Comparison of ENCODE assay signal across 8 cellular contexts in genomic region chr12:32107376-32108267, GRCh38. TPM values are rescaled to one million over a fixed set of nuclear protein-coding genes. Genes with fewer than 3 reads are reported as not detected.
DNase-seq lines count a peak whose midpoint lies in the region; ATAC-seq, FAIRE-seq and TF ChIP-seq lines count a peak whose summit lies in the region.

No MANE protein-coding gene starts in this region.

- H3K27me3 Mint-ChIP-seq in T-cell: no peaks in the 10 kb centered on the region

- peaks cover 6% of the 10 kb centered on the region for H3K36me3 Mint-ChIP-seq in T-cell

- H3K27me3 ChIP-seq in K562 (ENCODE audit: control insufficient read depth in 2 of 2, insufficient read depth in 2 of 2, low read length in 2 of 2): no peaks in the 10 kb centered on the region

- peak overlapping the region; percentile 76 for H3K27ac ChIP-seq in K562 (ENCODE audit: extremely low read depth, low read depth, low read length)

- no peaks in the 10 kb centered on the region for H3K36me3 ChIP-seq in K562 (ENCODE audit: control insufficient read depth, insufficient read depth, low read length)

- intact Hi-C loops in K562 (cut with micrococcal nuclease): loop anchor here (5.0 kb wide), 1 partner anchor 200 kb away; no protein-coding TSS in a partner anchor

- H4K20me1 ChIP-seq in K562 (replicated peaks; ENCODE audit: control insufficient read depth, insufficient read depth, low read length): 0 out of 2 replicates have a peak, but pooled peaks cover 3% of the 10 kb centered on the region

- BruUV-seq in K562 (replicated peaks; lab: Mats Ljungman, UMichigan): TSS peak; percentile 69

- peak overlapping the region; percentile 95 for H3K4me2 ChIP-seq in K562 (ENCODE audit: insufficient read depth, low read length)

- H3K9me3 ChIP-seq in K562 (replicated peaks; ENCODE audit: control insufficient read depth, insufficient read depth, low read depth, low read length): no peaks in the 10 kb centered on the region

- in situ Hi-C loops in K562 (cut with MboI): no loop called here

- peak overlapping the region; percentile 94 for H2AFZ ChIP-seq in K562 (ENCODE audit: low read depth, low read length)

- POLR2A ChIA-PET in T-cell (lab: Charles Lee): interaction anchor here in 1 of 2 donors (0.9 kb wide), 1 partner anchor 34 kb away, joined by 3 read pairs; no protein-coding TSS in a partner anchor
- POLR2A ChIA-PET in K562 (lab: Yijun Ruan, JAX): interaction anchor here (0.5 to 1.1 kb wide), 7 partner anchors 16 to 455 kb away, joined by 3 to 4 read pairs (median 3); no protein-coding TSS in a partner anchor

- no peaks in the 10 kb centered on the region for H3K9me1 ChIP-seq in K562 (ENCODE audit: control insufficient read depth, insufficient read depth, low read length)

- CTCF ChIA-PET in T-cell (lab: Charles Lee) (interaction anchor here in 1 of 2 donors (0.9 to 1.1 kb wide), 3 partner anchors 27 to 648 kb away, joined by 3 to 4 read pairs (median 4); partner anchors contain the start of gene YARS2), K562 (lab: Yijun Ruan, JAX; ENCODE audit: low intra/inter-chr PET ratio) (no interaction called here)

- no peak for TF ChIP-seq RAD21 in K562 (CRISPR knock-in tag; conservative IDR thresholded peaks at IDR 0.05 in 1 of 2, IDR thresholded peaks at IDR 0.05 in 1 of 2)

- H3K9ac ChIP-seq in K562 (ENCODE audit: insufficient read depth in 1 of 2, low read depth in 2 of 2, low read length in 2 of 2): peak overlapping the region; percentile 71 to 96

- H3K27ac Mint-ChIP-seq in T-cell: peak overlapping the region; percentile 58 to 88

- H3K4me3 ChIP-seq in K562: peak overlapping the region; percentile 72

- ATAC-seq in HG03139 (IDR thresholded peaks at IDR 0.05; ENCODE audit: unreplicated experiment) (peak; percentile 7), T-cell (replicated peaks in 1 of 4) (peak; percentile 5 to 28 (median 14)), K562 (peak; percentile 25)

- peaks cover 21% of the 10 kb centered on the region in 2 experiments; a peak in 4 of 5 replicates for H3K4me1 ChIP-seq in K562 (replicated peaks in 1 of 2; ENCODE audit: control insufficient read depth in 2 of 2, insufficient read depth in 2 of 2, low read length in 2 of 2)

- TF ChIP-seq POLR2A in K562 (conservative IDR thresholded peaks at IDR 0.05): no peak

- H3K4me3 Mint-ChIP-seq in T-cell: peak overlapping the region; percentile 93 to 98 (median 94)

- H3K79me2 ChIP-seq in K562 (ENCODE audit: control insufficient read depth, insufficient read depth, low read length): peaks cover 27% of the 10 kb centered on the region

- TF ChIP-seq EP300 in K562 (IDR thresholded peaks at IDR 0.05; ENCODE audit: low read length): no peak

- peaks cover 27 to 33% (median 30%) of the 10 kb centered on the region in 3 donors for H3K4me1 Mint-ChIP-seq in T-cell

- peak; percentile 26 for FAIRE-seq in K562 (lab: Jason Lieb, UNC)

- peak; percentile 52 for DNase-seq in NCI-H1092 treated with DMSO at 0.1 percent for 48 hours (lab: John Stamatoyannopoulos, UW)
- no peak for DNase-seq in NCI-H1092 (lab: John Stamatoyannopoulos, UW)
- DNase-seq in T-cell: peak in 12 of 34 experiments; percentile 2 to 27 (median 12)
- DNase-seq in K562 (ENCODE audit: extremely low read depth in 1 of 4, low spot score in 3 of 4): peak; percentile 14 to 56 (median 26)
- DNase-seq in iris pigment epithelial cell (ENCODE audit: low read depth): peak; percentile 83
- DNase-seq in stimulated activated CD4-positive, alpha-beta T cell treated with anti-CD3 and anti-CD28 coated beads, Interleukin-12 subunit alpha, Interleukin-12 subunit beta, amount 100 ng/mL, for 24 hours (ENCODE audit: low read depth in 2 of 2): peak; percentile 2 to 19
- DNase-seq in NK-92 treated with Interleukin-12 subunit alpha and Interleukin-12 subunit beta, amount 100 ng/mL, for 24 hours (lab: John Stamatoyannopoulos, UW): no peak

- H3K9me3 Mint-ChIP-seq in T-cell: no peaks in the 10 kb centered on the region

- 3% methylated on average over 14 of the region's 14 CpGs for WGBS in K562 (ENCODE audit: insufficient coverage, low coverage, missing lambda C conversion rate)

- no peak for TF ChIP-seq CTCF in K562 (IDR thresholded peaks at IDR 0.05 in 2 of 3, conservative IDR thresholded peaks at IDR 0.05 in 1 of 3; ENCODE audit: insufficient read depth in 2 of 3, low read depth in 1 of 3, low read length in 3 of 3)

TF ChIP-seq in K562, 482 proteins besides CTCF, POLR2A, EP300 and RAD21 (continues in another document):
- TF ChIP-seq TEAD4 (IDR thresholded peaks at IDR 0.05; ENCODE audit: low read length) (peak; percentile 84), TEAD4 (CRISPR knock-in tag; IDR thresholded peaks at IDR 0.05; ENCODE audit: borderline replicate concordance) (no peak), TAF9B (IDR thresholded peaks at IDR 0.05; ENCODE audit: partially characterized antibody) (no peak), CXXC5 (CRISPR knock-in tag; IDR thresholded peaks at IDR 0.05) (peak; percentile 45; the same call in 1 of the 2 replicates), NFE2 (IDR thresholded peaks at IDR 0.05; ENCODE audit: low read depth) (peak; percentile 23; the same call in 1 of the 2 replicates), ZNF79 (CRISPR knock-in tag; IDR thresholded peaks at IDR 0.05; ENCODE audit: low read depth) (peak; percentile 93), CBFA2T3 (IDR thresholded peaks at IDR 0.05) (peak; percentile 47), RCOR1 (IDR thresholded peaks at IDR 0.05; ENCODE audit: borderline replicate concordance in 1 of 2, low read depth in 2 of 2, low read length in 2 of 2) (peak in 1 of 2 experiments; percentile 90; a peak in 2 of 4 replicates), FOSL1 (tag; conservative IDR thresholded peaks at IDR 0.05) (peak; percentile 38; the same call in 1 of the 2 replicates), PREB (CRISPR knock-in tag; IDR thresholded peaks at IDR 0.05) (no peak), EGR1 (conservative IDR thresholded peaks at IDR 0.05) (peak; percentile 89), JUND (IDR thresholded peaks at IDR 0.05; ENCODE audit: borderline replicate concordance, low read depth, low read length) (no peak), JUND (tag; IDR thresholded peaks at IDR 0.05; ENCODE audit: borderline replicate concordance, low read depth, low read length) (peak; percentile 46; the same call in 1 of the 3 replicates), SMARCE1 (IDR thresholded peaks at IDR 0.05) (0 out of 2 replicates have a peak, but pooled peaks have one; percentile 12)
- TF ChIP-seq, protein P1, sequence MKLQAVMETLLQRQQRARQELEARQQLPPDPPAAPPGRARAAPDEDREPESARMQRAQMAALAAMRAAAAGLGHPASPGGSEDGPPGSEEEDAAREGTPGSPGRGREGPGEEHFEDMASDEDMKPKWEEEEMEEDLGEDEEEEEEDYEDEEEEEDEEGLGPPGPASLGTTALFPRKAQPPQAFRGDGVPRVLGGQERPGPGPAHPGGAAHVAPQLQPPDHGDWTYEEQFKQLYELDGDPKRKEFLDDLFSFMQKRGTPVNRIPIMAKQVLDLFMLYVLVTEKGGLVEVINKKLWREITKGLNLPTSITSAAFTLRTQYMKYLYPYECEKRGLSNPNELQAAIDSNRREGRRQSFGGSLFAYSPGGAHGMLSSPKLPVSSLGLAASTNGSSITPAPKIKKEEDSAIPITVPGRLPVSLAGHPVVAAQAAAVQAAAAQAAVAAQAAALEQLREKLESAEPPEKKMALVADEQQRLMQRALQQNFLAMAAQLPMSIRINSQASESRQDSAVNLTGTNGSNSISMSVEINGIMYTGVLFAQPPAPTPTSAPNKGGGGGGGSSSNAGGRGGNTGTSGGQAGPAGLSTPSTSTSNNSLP (IDR thresholded peaks at IDR 0.05; ENCODE audit: borderline replicate concordance, low read depth, low read length): peak; percentile 36; the same call in 1 of the 2 replicates
- TF ChIP-seq, protein P2, sequence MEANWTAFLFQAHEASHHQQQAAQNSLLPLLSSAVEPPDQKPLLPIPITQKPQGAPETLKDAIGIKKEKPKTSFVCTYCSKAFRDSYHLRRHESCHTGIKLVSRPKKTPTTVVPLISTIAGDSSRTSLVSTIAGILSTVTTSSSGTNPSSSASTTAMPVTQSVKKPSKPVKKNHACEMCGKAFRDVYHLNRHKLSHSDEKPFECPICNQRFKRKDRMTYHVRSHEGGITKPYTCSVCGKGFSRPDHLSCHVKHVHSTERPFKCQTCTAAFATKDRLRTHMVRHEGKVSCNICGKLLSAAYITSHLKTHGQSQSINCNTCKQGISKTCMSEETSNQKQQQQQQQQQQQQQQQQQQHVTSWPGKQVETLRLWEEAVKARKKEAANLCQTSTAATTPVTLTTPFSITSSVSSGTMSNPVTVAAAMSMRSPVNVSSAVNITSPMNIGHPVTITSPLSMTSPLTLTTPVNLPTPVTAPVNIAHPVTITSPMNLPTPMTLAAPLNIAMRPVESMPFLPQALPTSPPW (CRISPR knock-in tag; IDR thresholded peaks at IDR 0.05): peak; percentile 47

RNA-seq across cellular contexts. Expression of gene BICD1, which starts 1.0 kb away (rescaled TPM):
- total RNA-seq in T-cell (10 to 100 TPM; 17.2 to 19.6 (median 19.1) TPM), K562 (2014; rRNA removed) (12.5 and 14.1 TPM in 2 replicates), K562 (2014; rRNA removed; fragmentation: Illumina TruSeq; extraction: Trizol) (11.6 and 11.9 TPM in 2 replicates), K562 (2015; rRNA removed; fragmentation: Illumina TruSeq; extraction: Trizol) (13.8 and 14.1 TPM in 2 replicates), K562 (2021) (21.1 and 23.2 TPM in 2 replicates)
- 21.9 and 35.1 TPM in 2 replicates for total RNA-seq in K562 (2011; cell fraction: chromatin; rRNA removed; ENCODE audit: low replicate concordance)
- 13.2 and 13.5 TPM in 2 replicates for total RNA-seq in K562 (2011; cell fraction: nucleolus; rRNA removed)
- 26.3 and 35.4 TPM in 2 replicates for total RNA-seq in K562 (2011; cell fraction: nucleoplasm; rRNA removed)
- polyA plus RNA-seq in K562 (2011; rRNA removed) (10.4 and 13.7 TPM in 2 replicates), K562 (2014; fragmentation: Illumina TruSeq; extraction: Trizol) (16.7 and 17.8 TPM in 2 replicates), K562 (2014; fragmentation: Nextera tagmentation; extraction: Ambion mirVana) (1 to 10 TPM; 3.5 to 3.7 TPM), K562 (2014; rRNA removed) (14.7 and 16.1 TPM in 2 replicates)
- 7.8 and 8.1 TPM in 2 replicates for polyA plus RNA-seq in K562 (2011; cell fraction: cytosol; rRNA removed)
- polyA plus RNA-seq in K562 (2011; cell fraction: nucleus; rRNA removed): 25.6 and 29.5 TPM in 2 replicates
- 17.2 and 19.2 TPM in 2 replicates for polyA plus RNA-seq in K562 (2012)
- 11.3 and 19.4 TPM in 2 replicates for polyA minus RNA-seq in K562 (2011; rRNA and poly(A)+ RNA removed)
- polyA minus RNA-seq in K562 (2011; cell fraction: cytosol; rRNA and poly(A)+ RNA removed): 4.0 and 7.3 TPM in 2 replicates
- 14.4 and 24.0 TPM in 2 replicates for polyA minus RNA-seq in K562 (2011; cell fraction: nucleus; rRNA and poly(A)+ RNA removed)

Comparison
In these comparisons a context has a peak if more than half of its experiments do, and no peak if none do; other contexts are left out.
1. DNase-seq: peak in NCI-H1092 treated with DMSO at 0.1 percent for 48 hours (single experiment), K562 (4 of 4), iris pigment epithelial cell (single experiment) and stimulated activated CD4-positive, alpha-beta T cell treated with anti-CD3 and anti-CD28 coated beads, Interleukin-12 subunit alpha, Interleukin-12 subunit beta, amount 100 ng/mL, for 24 hours (2 of 2); none in NCI-H1092 (single experiment) and NK-92 treated with Interleukin-12 subunit alpha and Interleukin-12 subunit beta, amount 100 ng/mL, for 24 hours (single experiment).
2. Peak in every context shown above with its lines, with median percentiles within 50 percentile points of each other: ATAC-seq.